In the genomic region with DNA sequence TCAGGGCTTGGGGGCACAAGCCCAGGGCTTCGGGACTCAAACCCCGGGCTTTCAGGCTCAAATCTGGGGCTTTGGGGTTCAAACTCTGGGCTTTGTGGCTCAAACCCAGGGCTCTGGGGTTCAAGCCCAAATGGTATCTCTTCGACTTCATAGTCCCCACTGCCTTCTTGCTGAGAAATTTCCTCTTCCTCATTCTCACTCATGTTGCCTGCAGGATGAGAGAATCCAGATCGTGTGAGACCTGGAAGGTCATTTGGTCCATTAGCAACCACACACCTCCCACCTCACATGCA, we compare ENCODE assay signal across 8 cellular contexts. TPM values are rescaled to one million over a fixed set of nuclear protein-coding genes. Genes with fewer than 3 reads are reported as not detected.
DNase-seq lines count a peak whose midpoint lies in the region; ATAC-seq and TF ChIP-seq lines count a peak whose summit lies in the region.

No MANE protein-coding gene starts in this region.

- no peaks in the 10 kb centered on the region for H4K20me1 ChIP-seq in DND-41 (ENCODE audit: insufficient read depth, low read length)

- peaks cover 30% of the 10 kb centered on the region for H3K4me1 Mint-ChIP-seq in progenitor cell of endocrine pancreas (ENCODE audit: low read depth)

- TF ChIP-seq CTCF in DND-41 (IDR thresholded peaks at IDR 0.05; ENCODE audit: borderline replicate concordance, extremely low read depth, low read length, poor library complexity, severe bottlenecking) (no peak), Peyer's patch (IDR thresholded peaks at IDR 0.05) (no peak), esophagus muscularis mucosa (IDR thresholded peaks at IDR 0.05) (no peak), progenitor cell of endocrine pancreas (IDR thresholded peaks at IDR 0.05; ENCODE audit: unreplicated experiment) (no peak)

- H3K27me3 Mint-ChIP-seq in progenitor cell of endocrine pancreas, result no peaks in the 10 kb centered on the region

- no peaks in the 10 kb centered on the region for H3K79me2 ChIP-seq in DND-41 (ENCODE audit: insufficient read depth, low read length)

- peak overlapping the region; percentile 91 for H3K27ac Mint-ChIP-seq in progenitor cell of endocrine pancreas

- no peak for TF ChIP-seq EP300 in esophagus muscularis mucosa (IDR thresholded peaks at IDR 0.05)

- ATAC-seq in DND-41 (ENCODE audit: insufficient read depth, low read depth), result no peak

- 30% methylated on average over 2 of the region's 4 CpGs for WGBS in esophagus muscularis mucosa

- H3K27ac ChIP-seq in DND-41 (ENCODE audit: low read length) (no peak overlapping the region), Peyer's patch (peak overlapping the region; percentile 92 to 100 (median 98)), esophagus muscularis mucosa (replicated peaks in 1 of 4) (peak overlapping the region; percentile 97 to 98 (median 98))

- intact Hi-C loops in esophagus muscularis mucosa (cut with DNase I), result loop anchor here (2.0 kb wide), 1 partner anchor 79 kb away; no protein-coding TSS in a partner anchor

- TF ChIP-seq POLR2A in Peyer's patch (IDR thresholded peaks at IDR 0.05), result no peak
- no peak for TF ChIP-seq POLR2A in esophagus muscularis mucosa (IDR thresholded peaks at IDR 0.05; ENCODE audit: low read depth)

- H3K27me3 ChIP-seq in DND-41 (ENCODE audit: insufficient read depth, low read length, poor library complexity) (no peaks in the 10 kb centered on the region), Peyer's patch (no peaks in the 10 kb centered on the region), esophagus muscularis mucosa (no peaks in the 10 kb centered on the region)

- peak overlapping the region; percentile 84 for H3K9ac ChIP-seq in DND-41 (ENCODE audit: low read depth, low read length)

- H3K9me3 Mint-ChIP-seq in progenitor cell of endocrine pancreas (ENCODE audit: low read depth), result no peaks in the 10 kb centered on the region

- DNase-seq in DND-41 (no peak), Peyer's patch (no peak), esophagus muscularis mucosa (ENCODE audit: extremely low spot score) (no peak), progenitor cell of endocrine pancreas (ENCODE audit: low spot score, unreplicated experiment) (no peak), SK-N-DZ (ENCODE audit: low spot score) (no peak), inferior parietal cortex (ENCODE audit: extremely low spot score) (no peak)
- no peak for DNase-seq in activated CD4-positive, CD25-positive, alpha-beta regulatory T cell treated with anti-CD3 and anti-CD28 coated beads, Interleukin-2, amount 50 U/mL, for 72 hours
- no peak for DNase-seq in activated CD4-positive, alpha-beta T cell treated with anti-CD3 and anti-CD28 coated beads, Interleukin-2, amount 50 U/mL, for 1 hour

- H3K9me3 ChIP-seq in DND-41 (ENCODE audit: insufficient read depth, low read length, severe bottlenecking), result no peaks in the 10 kb centered on the region
- H3K9me3 ChIP-seq in Peyer's patch, result no peaks in the 10 kb centered on the region
- no peaks in the 10 kb centered on the region for H3K9me3 ChIP-seq in esophagus muscularis mucosa

- H3K36me3 Mint-ChIP-seq in progenitor cell of endocrine pancreas (ENCODE audit: insufficient read depth), result peaks cover 5% of the 10 kb centered on the region

- H3K4me3 Mint-ChIP-seq in progenitor cell of endocrine pancreas (ENCODE audit: low read depth), result peak overlapping the region; percentile 84

- H3K36me3 ChIP-seq in DND-41 (ENCODE audit: insufficient read depth, low read length), result peaks cover 2% of the 10 kb centered on the region; the same call in 1 of the 2 replicates
- H3K36me3 ChIP-seq in Peyer's patch, result peaks cover 0 to 15% (median 0%) of the 10 kb centered on the region in 3 donors
- peaks cover 3 to 16% (median 11%) of the 10 kb centered on the region in 4 donors for H3K36me3 ChIP-seq in esophagus muscularis mucosa

- H2AFZ ChIP-seq in DND-41 (ENCODE audit: low read depth, low read length), result no peak overlapping the region

- H3K4me3 ChIP-seq in DND-41 (ENCODE audit: low read depth in 1 of 2, low read length in 2 of 2) (peak overlapping the region in 1 of 2 experiments; percentile 80; a peak in 3 of 4 replicates), Peyer's patch (peak overlapping the region; percentile 73 to 97 (median 89)), esophagus muscularis mucosa (peak overlapping the region; percentile 70 to 83 (median 82))

- H3K4me1 ChIP-seq in DND-41 (ENCODE audit: insufficient read depth, low read length), result peaks cover 29% of the 10 kb centered on the region
- peaks cover 0 to 40% (median 2%) of the 10 kb centered on the region in 4 donors for H3K4me1 ChIP-seq in Peyer's patch
- peaks cover 18 to 44% (median 34%) of the 10 kb centered on the region in 4 donors for H3K4me1 ChIP-seq in esophagus muscularis mucosa

- H3K4me2 ChIP-seq in DND-41 (ENCODE audit: insufficient read depth, low read length), result peak overlapping the region; percentile 84

RNA-seq across cellular contexts. Expression of a gene that starts 0.6 kb away (rescaled TPM):
- total RNA-seq in Peyer's patch, result 10 to 100 TPM; 19.8 to 64.8 (median 54.1) TPM
- total RNA-seq in esophagus muscularis mucosa, result 10 to 100 TPM; 46.9 to 91.5 (median 64.0) TPM
- 80.0 and 83.6 TPM in 2 replicates for total RNA-seq in progenitor cell of endocrine pancreas
- polyA plus RNA-seq in SK-N-DZ (2014; cell fraction: cytosol; rRNA removed), result 70.5 and 90.0 TPM in 2 replicates
- 52.0 and 65.3 TPM in 2 replicates for polyA plus RNA-seq in SK-N-DZ (2014; cell fraction: nucleus; rRNA removed)

RNA-seq across cellular contexts. Expression of a gene that starts 8.9 kb away (rescaled TPM):
- 10 to 100 TPM; 12.4 to 22.8 (median 19.1) TPM for total RNA-seq in Peyer's patch
- total RNA-seq in esophagus muscularis mucosa, result 10 to 100 TPM; 15.2 to 29.6 (median 22.3) TPM
- total RNA-seq in progenitor cell of endocrine pancreas, result 18.1 and 19.1 TPM in 2 replicates
- 16.9 and 17.1 TPM in 2 replicates for polyA plus RNA-seq in SK-N-DZ (2014; cell fraction: cytosol; rRNA removed)
- polyA plus RNA-seq in SK-N-DZ (2014; cell fraction: nucleus; rRNA removed), result 8.8 and 9.3 TPM in 2 replicates

RNA-seq across cellular contexts. Expression of a gene that starts 32.4 kb away (rescaled TPM):
- total RNA-seq in Peyer's patch (10 to 100 TPM in 3 of 4 donors, 1 to 10 TPM in 1; 5.8 to 22.5 (median 19.8) TPM), esophagus muscularis mucosa (10 to 100 TPM in 3 of 4 donors, 1 to 10 TPM in 1; 8.7 to 14.0 (median 11.3) TPM), progenitor cell of endocrine pancreas (36.1 and 36.6 TPM in 2 replicates)
- 18.1 and 19.4 TPM in 2 replicates for polyA plus RNA-seq in SK-N-DZ (2014; cell fraction: cytosol; rRNA removed)
- 13.6 and 21.7 TPM in 2 replicates for polyA plus RNA-seq in SK-N-DZ (2014; cell fraction: nucleus; rRNA removed)

RNA-seq across cellular contexts. Expression of a gene that starts 45.7 kb away (rescaled TPM):
- total RNA-seq in Peyer's patch (10 to 100 TPM; 38.6 to 53.3 (median 41.1) TPM), esophagus muscularis mucosa (10 to 100 TPM; 17.6 to 33.4 (median 23.5) TPM), progenitor cell of endocrine pancreas (20.0 and 22.5 TPM in 2 replicates)
- 13.2 and 13.5 TPM in 2 replicates for polyA plus RNA-seq in SK-N-DZ (2014; cell fraction: cytosol; rRNA removed)
- 18.9 and 19.3 TPM in 2 replicates for polyA plus RNA-seq in SK-N-DZ (2014; cell fraction: nucleus; rRNA removed)

RNA-seq across cellular contexts. Expression of a gene that starts 53.2 kb away (rescaled TPM):
- total RNA-seq in Peyer's patch (10 to 100 TPM in 3 of 4 donors, 1 to 10 TPM in 1; 4.3 to 52.0 (median 13.0) TPM), esophagus muscularis mucosa (1 to 10 TPM; 1.5 to 2.7 (median 2.5) TPM), progenitor cell of endocrine pancreas (0.49 and 0.53 TPM in 2 replicates)
- not detected in 2 replicates for polyA plus RNA-seq in SK-N-DZ (2014; cell fraction: cytosol; rRNA removed)
- polyA plus RNA-seq in SK-N-DZ (2014; cell fraction: nucleus; rRNA removed), result 0.14 TPM in 1 of 2 replicates, not detected in the other
